8 cellular contexts compared by ENCODE assay signal in the genomic region with DNA sequence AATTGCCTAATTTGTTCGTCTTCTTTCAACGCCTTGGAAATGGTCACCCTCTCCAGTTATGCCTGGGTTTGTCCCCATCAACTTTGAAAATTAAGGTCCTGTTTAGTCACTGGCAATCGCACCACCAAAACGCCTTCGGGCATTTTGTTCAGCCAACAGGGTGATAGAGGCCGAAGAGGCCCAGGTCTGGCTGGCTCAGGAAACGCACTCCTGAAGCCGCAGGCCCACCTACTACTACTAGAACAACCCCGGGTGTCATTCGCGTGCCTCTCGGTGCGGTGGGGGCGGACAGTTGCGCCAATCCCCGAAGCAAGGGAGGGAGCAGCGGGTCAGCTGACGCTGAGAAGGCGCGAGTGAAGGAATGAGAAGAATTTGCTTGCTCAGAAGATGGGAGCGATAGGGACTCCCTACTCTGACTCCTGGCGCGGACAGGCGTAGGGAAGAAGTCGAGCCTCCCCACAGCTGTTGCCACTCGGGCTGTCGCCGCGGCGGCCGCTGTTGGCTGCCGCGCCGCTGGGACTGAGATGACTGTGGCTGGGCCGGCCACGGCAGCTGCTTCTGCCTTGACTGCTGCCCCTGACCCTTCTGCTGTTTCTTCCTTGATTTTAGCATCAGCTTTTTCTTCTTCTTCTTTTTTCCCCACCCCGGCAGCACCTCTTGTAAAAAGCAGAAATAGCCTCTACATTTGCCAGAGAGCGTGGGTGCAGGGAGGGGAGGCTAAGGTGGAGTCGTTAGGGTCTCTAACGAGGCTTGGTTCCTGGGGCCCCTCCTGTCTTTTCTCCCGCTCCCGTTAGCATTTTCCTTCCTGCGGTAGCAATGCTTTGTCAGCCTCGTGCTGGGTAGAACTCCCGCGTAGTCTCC.
DNase-seq lines count a peak whose midpoint lies in the region; ATAC-seq and TF ChIP-seq lines count a peak whose summit lies in the region.

No MANE protein-coding gene starts in this region.

- H3K36me3 ChIP-seq in Peyer's patch: no peaks in the 10 kb centered on the region

- H3K27me3 ChIP-seq in Peyer's patch: no peaks in the 10 kb centered on the region

- DNase-seq in GM04504 (ENCODE audit: low read depth) (peak; percentile 50), Peyer's patch (peak; percentile 15 to 71 (median 59)), fibroblast of the aortic adventitia (ENCODE audit: low read depth) (peak; percentile 92), myocyte (ENCODE audit: low read depth) (peak; percentile 99)

- H3K9me3 ChIP-seq in Peyer's patch: no peaks in the 10 kb centered on the region

- no peak for ATAC-seq in HG02852 (IDR thresholded peaks at IDR 0.05; ENCODE audit: unreplicated experiment)
- ATAC-seq in HG03521 (IDR thresholded peaks at IDR 0.05; ENCODE audit: unreplicated experiment): no peak
- no peak for ATAC-seq in HG02798 (IDR thresholded peaks at IDR 0.05; ENCODE audit: poor library complexity, unreplicated experiment)
- no peak for ATAC-seq in HG02642 (IDR thresholded peaks at IDR 0.05; ENCODE audit: poor library complexity, unreplicated experiment)

- H3K27ac ChIP-seq in Peyer's patch: peak overlapping the region; percentile 13 to 68 (median 45)

- H3K4me1 ChIP-seq in Peyer's patch: no peaks in the 10 kb centered on the region

- TF ChIP-seq POLR2A in Peyer's patch (IDR thresholded peaks at IDR 0.05): no peak

- H3K4me3 ChIP-seq in Peyer's patch (peak overlapping the region in 2 of 4 donors; percentile 30 to 45), fibroblast of the aortic adventitia (ENCODE audit: low read depth, low read length) (peak overlapping the region; percentile 53)

- TF ChIP-seq CTCF in Peyer's patch (IDR thresholded peaks at IDR 0.05) (no peak), fibroblast of the aortic adventitia (IDR thresholded peaks at IDR 0.05; ENCODE audit: insufficient read depth, low read length) (no peak)
